Comparison of ENCODE assay signal across 8 cellular contexts in the genomic region with DNA sequence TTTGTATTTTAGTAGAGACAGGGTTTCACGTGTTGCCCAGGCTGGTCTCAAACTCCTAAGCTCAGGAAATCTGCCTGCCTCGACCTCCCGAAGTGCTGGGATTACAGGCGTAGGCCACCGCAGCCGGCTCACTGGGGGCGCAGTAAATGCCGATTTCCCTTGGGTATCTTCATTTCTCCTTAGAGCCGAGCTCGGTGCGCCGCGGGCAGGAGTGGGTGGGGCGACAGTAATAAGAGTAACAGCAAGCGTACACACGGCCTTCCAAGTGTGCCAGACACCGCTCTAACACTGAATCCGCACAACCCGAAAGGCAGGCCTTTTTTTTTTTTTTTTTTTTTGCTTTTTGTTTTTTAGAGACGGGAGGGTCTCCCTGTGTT. TPM values are rescaled to one million over a fixed set of nuclear protein-coding genes. Genes with fewer than 3 reads are reported as not detected.
DNase-seq lines count a peak whose midpoint lies in the region; ATAC-seq, FAIRE-seq and TF ChIP-seq lines count a peak whose summit lies in the region.

No MANE protein-coding gene starts in this region.

- POLR2A ChIA-PET in MCF 10A (lab: Yijun Ruan, JAX), result interaction anchor here (0.6 to 5.2 kb wide), 22 partner anchors 16 to 844 kb away, joined by 3 to 174 read pairs (median 6); partner anchors contain the start of genes ATF4, MIEF1, RPS19BP1 and SGSM3

- H3K27ac Mint-ChIP-seq in MCF 10A (ENCODE audit: low read depth, unreplicated experiment), result peak overlapping the region; percentile 87

- H3K36me3 Mint-ChIP-seq in MCF 10A (ENCODE audit: insufficient read depth, unreplicated experiment), result peaks cover 27% of the 10 kb centered on the region

- H3K36me3 ChIP-seq in kidney (ENCODE audit: control insufficient read depth in 1 of 2, insufficient read depth in 2 of 2, low read length in 2 of 2), result peaks cover 0 to 5% of the 10 kb centered on the region in 2 donors

- H3K9me3 ChIP-seq in kidney (ENCODE audit: control insufficient read depth in 1 of 2, low read length in 2 of 2), result no peaks in the 10 kb centered on the region

- peaks cover 23% of the 10 kb centered on the region for H3K4me1 Mint-ChIP-seq in MCF 10A (ENCODE audit: insufficient read depth, unreplicated experiment)

- no peak for TF ChIP-seq CTCF in AG09309 (IDR thresholded peaks at IDR 0.05; ENCODE audit: control insufficient read depth, insufficient read depth, low read depth, low read length, missing control alignments)
- TF ChIP-seq CTCF in MCF 10A (IDR thresholded peaks at IDR 0.05; ENCODE audit: unreplicated experiment), result no peak
- TF ChIP-seq CTCF in kidney (IDR thresholded peaks at IDR 0.05; ENCODE audit: borderline replicate concordance, extremely low read depth, insufficient read depth), result no peak

- H3K9me3 Mint-ChIP-seq in MCF 10A (ENCODE audit: unreplicated experiment), result no peaks in the 10 kb centered on the region

- TSS peak; percentile 92 for BruUV-seq in MCF 10A (replicated peaks; lab: Mats Ljungman, UMichigan)

- intact Hi-C loops in MCF 10A (cut with micrococcal nuclease), result loop anchor here (2.0 to 10.0 kb wide), 3 partner anchors 167 to 811 kb away; no protein-coding TSS in a partner anchor
- intact Hi-C loops in kidney (cut with DNase I), result no loop called here

- peak overlapping the region; percentile 99 for H3K4me3 ChIP-seq in AG09309 (ENCODE audit: control insufficient read depth, low read depth, low read length)
- peak overlapping the region; percentile 83 to 93 for H3K4me3 ChIP-seq in kidney (ENCODE audit: low read length in 2 of 2)

- ATAC-seq in GM19328 (IDR thresholded peaks at IDR 0.05; ENCODE audit: unreplicated experiment), result peak; percentile 29

- DNase-seq in AG09309 (ENCODE audit: low read depth), result no peak
- peak; percentile 22 for DNase-seq in HT-29 (ENCODE audit: low spot score)
- DNase-seq in T-helper 9 cell, result peak; percentile 48
- peak; percentile 51 for DNase-seq in MCF 10A (ENCODE audit: unreplicated experiment)
- DNase-seq in kidney, result peak; percentile 79
- DNase-seq in stimulated activated CD4-positive, alpha-beta T cell treated with anti-CD3 and anti-CD28 coated beads, TNF-alpha, amount 100 ng/mL, for 4 hours (ENCODE audit: low read depth in 3 of 3), result peak in 2 of 3 experiments; percentile 42 to 44
- no peak for DNase-seq in C1 segment of cervical spinal cord (lab: John Stamatoyannopoulos, UW)

- peak overlapping the region; percentile 93 for H3K4me3 Mint-ChIP-seq in MCF 10A (ENCODE audit: unreplicated experiment)

- H3K9ac ChIP-seq in kidney (ENCODE audit: low read length in 2 of 2), result peak overlapping the region; percentile 76 to 77

- peaks cover 10 to 11% of the 10 kb centered on the region in 2 donors for H3K4me1 ChIP-seq in kidney (ENCODE audit: control insufficient read depth in 1 of 2, insufficient read depth in 1 of 2, low read depth in 1 of 2, low read length in 2 of 2)

- FAIRE-seq in kidney (lab: Jason Lieb, UNC), result no peak

- CTCF ChIA-PET in MCF 10A (lab: Yijun Ruan, JAX), result interaction anchor here (0.6 to 3.3 kb wide), 5 partner anchors 19 to 933 kb away, joined by 3 to 20 read pairs (median 4); no protein-coding TSS in a partner anchor

- peak overlapping the region; percentile 78 to 84 for H3K27ac ChIP-seq in kidney (ENCODE audit: low read depth in 2 of 2, low read length in 2 of 2)

- no peaks in the 10 kb centered on the region for H3K27me3 Mint-ChIP-seq in MCF 10A (ENCODE audit: insufficient read depth, unreplicated experiment)

RNA-seq across cellular contexts. Expression of gene ADSL, which starts 0.5 kb away (rescaled TPM):
- total RNA-seq in HT-29 (2014; rRNA removed; shearing (Covaris generic)), result 61.3 and 62.4 TPM in 2 replicates
- total RNA-seq in MCF 10A (2022), result 91.6 and 129 TPM in 2 replicates
- total RNA-seq in kidney, result 42.5 TPM
- 57.5 TPM for polyA plus RNA-seq in kidney (ENCODE audit: insufficient read depth, low read depth, low replicate concordance)

RNA-seq across cellular contexts. Expression of gene SGSM3, which starts 24.6 kb away (rescaled TPM):
- 136 TPM in 2 replicates for total RNA-seq in HT-29 (2014; rRNA removed; shearing (Covaris generic))
- total RNA-seq in MCF 10A (2022) (41.3 and 44.6 TPM in 2 replicates), kidney (56.4 TPM)
- polyA plus RNA-seq in kidney (ENCODE audit: insufficient read depth, low read depth, low replicate concordance), result 52.2 TPM

Comparison
In these comparisons a context has a peak if more than half of its experiments do, and no peak if none do; other contexts are left out.
1. DNase-seq: peak in HT-29 (single experiment), T-helper 9 cell (single experiment), MCF 10A (single experiment), kidney (single experiment) and stimulated activated CD4-positive, alpha-beta T cell treated with anti-CD3 and anti-CD28 coated beads, TNF-alpha, amount 100 ng/mL, for 4 hours (2 of 3); none in AG09309 (single experiment) and C1 segment of cervical spinal cord (0 of 14).